ENCODE assay signal across 18 cellular contexts in genomic region chr3:139425745-139426400, GRCh38. TPM values are rescaled to one million over a fixed set of nuclear protein-coding genes. Genes with fewer than 3 reads are reported as not detected.
A peak's percentile ranks its signal among the peaks of the same experiment; 100 is the strongest.
DNase-seq lines count a peak whose midpoint lies in the region; ATAC-seq and TF ChIP-seq lines count a peak whose summit lies in the region.
"Had no signal": no experiment of that assay in that cellular context is flagged by ENCODE, and none has a peak within 500 bp of the region (broad histone marks: within the 10 kb centered on the region; RNA-seq: fewer than 3 reads in every experiment).

No MANE protein-coding gene starts in this region.

- in situ Hi-C loops in GM13977 (cut with MboI; ENCODE audit: low pct_unique_long_range_greater_than_20kb, low sequenced_read_pairs, unreplicated experiment) = no loop called here

- intact Hi-C loops in activated CD4-positive, alpha-beta T cell treated with anti-CD3 and anti-CD28 coated beads, Interleukin-2, amount 10 ng/mL, durations not matched to agents 24 days and 14 days (cut with micrococcal nuclease) = loop anchor here (5.0 kb wide), 4 partner anchors 96 to 1311 kb away; partner anchors contain the start of gene CLSTN2
- intact Hi-C loops in adrenal gland (cut with DNase I) = loop anchor here (5.0 kb wide), 1 partner anchor 136 kb away; no protein-coding TSS in a partner anchor

- H3K9me3 Mint-ChIP-seq in activated CD4-positive, alpha-beta T cell treated with anti-CD3 and anti-CD28 coated beads, Interleukin-2, amount 10 ng/mL, durations not matched to agents 24 days and 14 days = no peaks in the 10 kb centered on the region
- H3K9me3 Mint-ChIP-seq: CD8-positive, alpha-beta memory T cell had no signal

- no peak for TF ChIP-seq CTCF in foreskin keratinocyte (conservative IDR thresholded peaks at IDR 0.05)
- no peak for TF ChIP-seq CTCF in adrenal gland (IDR thresholded peaks at IDR 0.05)
- TF ChIP-seq CTCF in GM13977 (IDR thresholded peaks at IDR 0.05; ENCODE audit: extremely low read depth, insufficient read depth, missing control alignments) = no peak

- H3K27me3 Mint-ChIP-seq in activated CD4-positive, alpha-beta T cell treated with anti-CD3 and anti-CD28 coated beads, Interleukin-2, amount 10 ng/mL, durations not matched to agents 24 days and 14 days = no peaks in the 10 kb centered on the region
- H3K27me3 Mint-ChIP-seq: CD8-positive, alpha-beta memory T cell had no signal

- ATAC-seq in foreskin keratinocyte = peak; percentile 7
- ATAC-seq: HCT116 had no signal

- peak; percentile 41 for DNase-seq in activated CD4-positive, alpha-beta T cell treated with anti-CD3 and anti-CD28 coated beads, Interleukin-2, amount 10 ng/mL, durations not matched to agents 24 days and 14 days
- no peak for DNase-seq in activated CD4-positive, alpha-beta T cell treated with anti-CD3 and anti-CD28 coated beads for 4 hours
- DNase-seq in NCI-H524 treated with DMSO at 0.1 percent for 48 hours (lab: John Stamatoyannopoulos, UW) (peak; percentile 52), foreskin keratinocyte (no peak), amygdala (lab: John Stamatoyannopoulos, UW) (no peak), adrenal gland (no peak), GM13977 (ENCODE audit: low spot score) (no peak), GM19238 (ENCODE audit: insufficient read length, low spot score) (no peak)
- DNase-seq: Caco-2; CD8-positive, alpha-beta memory T cell; DND-41; GF-D8; GM23248 had no signal

- TF ChIP-seq POLR2A in adrenal gland (IDR thresholded peaks at IDR 0.05) = no peak

- no peaks in the 10 kb centered on the region for H3K4me1 Mint-ChIP-seq in activated CD4-positive, alpha-beta T cell treated with anti-CD3 and anti-CD28 coated beads, Interleukin-2, amount 10 ng/mL, durations not matched to agents 24 days and 14 days
- H3K4me1 Mint-ChIP-seq: CD8-positive, alpha-beta memory T cell had no signal

- 76 to 89% (median 84%) methylated on average over 5 of the region's 5 CpGs for WGBS in adrenal gland, 4 donors

- H3K9me3 ChIP-seq in adrenal gland (replicated peaks in 1 of 3) = no peaks in the 10 kb centered on the region
- H3K9me3 ChIP-seq: BLaER1, Caco-2 had no signal

- no peak overlapping the region for H3K4me3 Mint-ChIP-seq in activated CD4-positive, alpha-beta T cell treated with anti-CD3 and anti-CD28 coated beads, Interleukin-2, amount 10 ng/mL, durations not matched to agents 24 days and 14 days
- H3K4me3 Mint-ChIP-seq: CD8-positive, alpha-beta memory T cell had no signal

- no peaks in the 10 kb centered on the region for H3K36me3 ChIP-seq in adrenal gland (replicated peaks in 1 of 2)

- H3K4me1 ChIP-seq in foreskin keratinocyte = no peaks in the 10 kb centered on the region
- H3K4me1 ChIP-seq in adrenal gland (replicated peaks in 1 of 2) = no peaks in the 10 kb centered on the region
- H3K4me1 ChIP-seq: BLaER1, Caco-2 had no signal

- H3K27me3 ChIP-seq in foreskin keratinocyte (no peaks in the 10 kb centered on the region), adrenal gland (no peaks in the 10 kb centered on the region)
- H3K27me3 ChIP-seq: BLaER1 had no signal

- no peaks in the 10 kb centered on the region for H3K36me3 Mint-ChIP-seq in activated CD4-positive, alpha-beta T cell treated with anti-CD3 and anti-CD28 coated beads, Interleukin-2, amount 10 ng/mL, durations not matched to agents 24 days and 14 days (ENCODE audit: low read depth)

- no peak overlapping the region for H3K27ac ChIP-seq in foreskin keratinocyte
- H3K27ac ChIP-seq in adrenal gland = no peak overlapping the region
- H3K27ac ChIP-seq: 22Rv1, BLaER1, GM23248 had no signal

- H3K27ac Mint-ChIP-seq in activated CD4-positive, alpha-beta T cell treated with anti-CD3 and anti-CD28 coated beads, Interleukin-2, amount 10 ng/mL, durations not matched to agents 24 days and 14 days = no peak overlapping the region
- H3K27ac Mint-ChIP-seq: CD8-positive, alpha-beta memory T cell had no signal

- H3K4me3 ChIP-seq in adrenal gland = no peak overlapping the region
- H3K4me3 ChIP-seq: BLaER1, GM23248 had no signal

RNA-seq across cellular contexts. Expression of gene COPB2, which starts 36.4 kb away (rescaled TPM):
- total RNA-seq in activated CD4-positive, alpha-beta T cell treated with anti-CD3 and anti-CD28 coated beads, Interleukin-2, amount 10 ng/mL, durations not matched to agents 24 days and 14 days = 99.0 and 103 TPM in 2 replicates
- total RNA-seq in foreskin keratinocyte = 139 and 148 TPM in 2 replicates
- polyA plus RNA-seq in foreskin keratinocyte = 62.7 and 63.9 TPM in 2 replicates
- 100 to 1,000 TPM in 6 of 8 donors, 10 to 100 TPM in 2; 80.8 to 192 (median 126) TPM for total RNA-seq in adrenal gland
- polyA plus RNA-seq in adrenal gland = 100 to 1,000 TPM in 1 of 3 donors, 10 to 100 TPM in 2; 28.1 to 190 (median 29.4) TPM

RNA-seq across cellular contexts. Expression of gene RBP2, which starts 50.4 kb away (rescaled TPM):
- total RNA-seq in activated CD4-positive, alpha-beta T cell treated with anti-CD3 and anti-CD28 coated beads, Interleukin-2, amount 10 ng/mL, durations not matched to agents 24 days and 14 days = not detected in 2 replicates
- not detected in 2 replicates for total RNA-seq in foreskin keratinocyte
- polyA plus RNA-seq in foreskin keratinocyte = not detected in 2 replicates
- total RNA-seq in adrenal gland = 1 to 10 TPM in 1 of 8 donors, not detected in 7; 2.2 TPM
- polyA plus RNA-seq in adrenal gland = 1 to 10 TPM in 1 of 3 donors, under 1 TPM in 2; 0.71 to 1.9 (median 0.99) TPM
- total RNA-seq: A673; CD8-positive, alpha-beta memory T cell; GM23248; HT-29 had no signal
- polyA plus RNA-seq: CD8-positive, alpha-beta memory T cell; GM23248 had no signal

Comparison
In these comparisons a context has a peak if more than half of its experiments do, and no peak if none do; other contexts are left out.
1. DNase-seq: peak in activated CD4-positive, alpha-beta T cell treated with anti-CD3 and anti-CD28 coated beads, Interleukin-2, amount 10 ng/mL, durations not matched to agents 24 days and 14 days (single experiment) and NCI-H524 treated with DMSO at 0.1 percent for 48 hours (single experiment); none in activated CD4-positive, alpha-beta T cell treated with anti-CD3 and anti-CD28 coated beads for 4 hours (0 of 2), foreskin keratinocyte (0 of 2), amygdala (0 of 56), adrenal gland (0 of 7), GM13977 (single experiment) and GM19238 (single experiment).